In genomic region chr4:41022116-41022515, GRCh38 we compare ENCODE assay signal across 20 cellular contexts.
"Had no signal": no experiment of that assay in that cellular context is flagged by ENCODE, and none has a peak within 500 bp of the region (broad histone marks: within the 10 kb centered on the region; RNA-seq: fewer than 3 reads in every experiment).

No MANE protein-coding gene starts in this region.

- H3K4me3 ChIP-seq: coronary artery, esophagus squamous epithelium, heart left ventricle, psoas muscle, thyroid gland had no signal

- H3K4me3 Mint-ChIP-seq: activated naive CD4-positive, alpha-beta T cell treated with anti-CD3 and anti-CD28 coated beads, Interleukin-2, amount 50 U/mL, for 24 hours; neural crest cell had no signal

- DNase-seq: activated CD4-positive, alpha-beta T cell treated with anti-CD3 and anti-CD28 coated beads for 1 hour; activated CD8-positive, alpha-beta memory T cell treated with anti-CD3 and anti-CD28 coated beads for 24 hours; activated CD8-positive, alpha-beta memory T cell treated with anti-CD3 and anti-CD28 coated beads, Interleukin-2, amount 50 U/mL, for 48 hours; activated gamma-delta T cell; activated T-cell treated with anti-CD3 and anti-CD28 coated beads, Interleukin-2, amount 50 U/mL, for 48 hours; caudate nucleus; esophagus squamous epithelium; heart left ventricle; left ventricle myocardium superior; psoas muscle; right cardiac atrium; stimulated activated CD4-positive, alpha-beta T cell treated with anti-CD3 and anti-CD28 coated beads, Interleukin-2, amount 100 ng/mL, for 24 hours; stimulated activated naive CD4-positive, alpha-beta T cell treated with Interleukin-2 at 50 U/mL for 16 hours; SW 1271; T-helper 2 cell; thyroid gland; WERI-Rb-1 had no signal

- H3K27ac Mint-ChIP-seq: activated naive CD4-positive, alpha-beta T cell treated with anti-CD3 and anti-CD28 coated beads, Interleukin-2, amount 50 U/mL, for 24 hours had no signal

- H3K4me1 Mint-ChIP-seq: activated naive CD4-positive, alpha-beta T cell treated with anti-CD3 and anti-CD28 coated beads, Interleukin-2, amount 50 U/mL, for 24 hours; neural crest cell had no signal

- ATAC-seq: heart left ventricle, left ventricle myocardium superior, psoas muscle, right cardiac atrium had no signal
